In the genomic region with DNA sequence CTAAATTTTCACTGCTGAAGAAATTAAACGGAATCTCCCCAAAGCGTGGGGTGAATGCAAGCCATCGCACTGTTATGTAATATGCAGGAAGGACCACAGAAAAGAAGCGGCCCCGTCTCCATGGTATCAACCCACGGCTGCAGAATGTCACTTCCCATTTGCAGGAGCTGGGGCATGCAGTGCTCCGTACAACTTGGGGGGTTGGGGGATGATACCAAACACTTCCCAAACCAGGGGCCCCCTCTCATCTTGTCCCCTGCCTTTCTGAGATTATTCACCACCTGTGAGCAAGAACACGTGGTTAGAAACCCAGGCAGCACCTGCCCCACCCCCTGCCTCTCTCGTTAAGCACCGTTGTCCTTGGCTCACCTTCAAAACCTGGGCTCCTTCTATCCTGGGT, we compare ENCODE assay signal across 22 cellular contexts.
DNase-seq lines count a peak whose midpoint lies in the region; ATAC-seq, FAIRE-seq and TF ChIP-seq lines count a peak whose summit lies in the region.
"Had no signal": no experiment of that assay in that cellular context is flagged by ENCODE, and none has a peak within 500 bp of the region (broad histone marks: within the 10 kb centered on the region; RNA-seq: fewer than 3 reads in every experiment).

No MANE protein-coding gene starts in this region.

- no peak for FAIRE-seq in urothelium cell line (lab: Jason Lieb, UNC)

- no peaks in the 10 kb centered on the region for H3K4me1 ChIP-seq in osteoblast (ENCODE audit: insufficient read depth, low read length)
- H3K4me1 ChIP-seq: adrenal gland, neural progenitor cell had no signal

- no peak for TF ChIP-seq CTCF in osteoblast (IDR thresholded peaks at IDR 0.05; ENCODE audit: extremely low read depth, low read depth, low read length)

- no peaks in the 10 kb centered on the region for H3K79me2 ChIP-seq in osteoblast (ENCODE audit: insufficient read depth, low read length)

- no peaks in the 10 kb centered on the region for H3K27me3 ChIP-seq in osteoblast (ENCODE audit: insufficient read depth, low read length)
- H3K27me3 ChIP-seq: adrenal gland, neural progenitor cell had no signal

- no peak overlapping the region for H2AFZ ChIP-seq in osteoblast (ENCODE audit: low read length)
- H2AFZ ChIP-seq: neural progenitor cell had no signal

- H3K27ac ChIP-seq in caudate nucleus (ENCODE audit: low read depth, low read length) (peak overlapping the region; percentile 45), osteoblast (ENCODE audit: low read depth, low read length) (no peak overlapping the region)
- H3K27ac ChIP-seq: adrenal gland, neural progenitor cell had no signal

- ATAC-seq in GM18858 (IDR thresholded peaks at IDR 0.05; ENCODE audit: unreplicated experiment) (no peak), GM19455 (IDR thresholded peaks at IDR 0.05; ENCODE audit: unreplicated experiment) (no peak)
- ATAC-seq: PC-3, T-cell had no signal

- in situ Hi-C loops in G401 (cut with HindIII; ENCODE audit: low sequenced_read_pairs) = no loop called here
- in situ Hi-C loops in KBM-7 (cut with MboI; ENCODE audit: low pct_unique_long_range_greater_than_20kb, low sequenced_read_pairs) = no loop called here

- no peaks in the 10 kb centered on the region for H4K20me1 ChIP-seq in osteoblast (ENCODE audit: insufficient read depth, low read length)

- H3K4me3 ChIP-seq in osteoblast (ENCODE audit: insufficient read depth, low read length) = no peak overlapping the region
- H3K4me3 ChIP-seq: adrenal gland, neural progenitor cell had no signal

- no peaks in the 10 kb centered on the region for H3K9me3 ChIP-seq in osteoblast (ENCODE audit: low read depth, low read length)
- H3K9me3 ChIP-seq: adrenal gland had no signal

- DNase-seq in G401 (ENCODE audit: low spot score) = peak; percentile 85
- peak; percentile 3 for DNase-seq in KBM-7
- peak in 43 of 61 donors; percentile 2 to 79 (median 29) for DNase-seq in caudate nucleus (lab: John Stamatoyannopoulos, UW)
- peak; percentile 58 for DNase-seq in middle frontal gyrus (ENCODE audit: extremely low spot score, low spot score)
- DNase-seq in osteoblast (ENCODE audit: insufficient read length, low spot score, missing footprints) = no peak
- DNase-seq in urothelium cell line (ENCODE audit: low spot score) = no peak
- DNase-seq: activated CD4-positive, CD25-positive, alpha-beta regulatory T cell treated with anti-CD3 and anti-CD28 coated beads, Interleukin-2, amount 50 U/mL, for 72 hours; activated naive CD4-positive, alpha-beta T cell; activated T-cell treated with anti-CD3 and anti-CD28 coated beads, Interleukin-2, amount 50 U/mL, for 24 hours; adrenal gland; CD4-positive, CD25-positive, alpha-beta regulatory T cell; cortex of kidney; kidney glomerular epithelial cell; NCI-H1694; NCI-H345; NCI-H82; PC-3; Right ventricle myocardium superior; T-cell had no signal

- H3K36me3 ChIP-seq in osteoblast (ENCODE audit: insufficient read depth, low read length) = no peaks in the 10 kb centered on the region
- H3K36me3 ChIP-seq: adrenal gland, neural progenitor cell had no signal

- H3K4me2 ChIP-seq in osteoblast (ENCODE audit: insufficient read depth, low read length) = no peak overlapping the region
- H3K4me2 ChIP-seq: neural progenitor cell had no signal

Comparison
In these comparisons a context has a peak if more than half of its experiments do, and no peak if none do; other contexts are left out.
1. DNase-seq: peak in G401 (single experiment), KBM-7 (single experiment), caudate nucleus (43 of 61) and middle frontal gyrus (single experiment); none in osteoblast (single experiment) and urothelium cell line (single experiment).